In genomic region chr10:123021517-123021916, GRCh38 we compare ENCODE assay signal across 3 cellular contexts.
TF ChIP-seq lines count a peak whose summit lies in the region.

No MANE protein-coding gene starts in this region.

TF ChIP-seq in SK-N-SH, 30 proteins besides CTCF, POLR2A, EP300 and RAD21 (continues in another document):
- TF ChIP-seq EZH2phosphoT487 (IDR thresholded peaks at IDR 0.05; ENCODE audit: borderline replicate concordance, low read depth) (no peak), MXI1 (IDR thresholded peaks at IDR 0.05; ENCODE audit: low read depth, low read length) (no peak), NRF1 (IDR thresholded peaks at IDR 0.05; ENCODE audit: low read depth, low read length) (no peak), TEAD4 (IDR thresholded peaks at IDR 0.05; ENCODE audit: borderline replicate concordance, insufficient read depth) (no peak), TAF1 (IDR thresholded peaks at IDR 0.05; ENCODE audit: borderline replicate concordance, low read depth, low read length) (no peak), JUND (IDR thresholded peaks at IDR 0.05) (no peak), NFIC (IDR thresholded peaks at IDR 0.05; ENCODE audit: borderline replicate concordance) (no peak), IRF3 (IDR thresholded peaks at IDR 0.05; ENCODE audit: low read depth, low read length) (no peak), REST (IDR thresholded peaks at IDR 0.05; ENCODE audit: low read depth, low read length) (no peak), ZBTB33 (IDR thresholded peaks at IDR 0.05; ENCODE audit: borderline replicate concordance, low read depth) (no peak), RFX5 (IDR thresholded peaks at IDR 0.05; ENCODE audit: low read length) (no peak)

TF ChIP-seq in SK-N-SH treated with all-trans-retinoic acid at 6 μM for 48 hours, 23 proteins besides CTCF, POLR2A, EP300 and RAD21 (continues in another document):
- TF ChIP-seq ISL1 (CRISPR knock-in tag; IDR thresholded peaks at IDR 0.05) (no peak), ZNF565 (CRISPR knock-in tag; conservative IDR thresholded peaks at IDR 0.05; ENCODE audit: low read depth) (no peak), BACH2 (CRISPR knock-in tag; IDR thresholded peaks at IDR 0.05; ENCODE audit: borderline replicate concordance) (no peak), RARB (CRISPR knock-in tag; IDR thresholded peaks at IDR 0.05) (no peak), TSHZ2 (CRISPR knock-in tag; IDR thresholded peaks at IDR 0.05) (no peak), PATZ1 (CRISPR knock-in tag; IDR thresholded peaks at IDR 0.05; ENCODE audit: borderline replicate concordance) (no peak), CREB5 (CRISPR knock-in tag; IDR thresholded peaks at IDR 0.05; ENCODE audit: low read depth) (no peak), ZC3H10 (CRISPR knock-in tag; IDR thresholded peaks at IDR 0.05) (no peak), SNAI2 (CRISPR knock-in tag; IDR thresholded peaks at IDR 0.05) (no peak), PPARA (CRISPR knock-in tag; IDR thresholded peaks at IDR 0.05; ENCODE audit: borderline replicate concordance) (no peak), CSDC2 (CRISPR knock-in tag; IDR thresholded peaks at IDR 0.05) (no peak), TOX (CRISPR knock-in tag; IDR thresholded peaks at IDR 0.05; ENCODE audit: borderline replicate concordance) (no peak), ZFP30 (CRISPR knock-in tag; IDR thresholded peaks at IDR 0.05) (no peak), TCF4 (CRISPR knock-in tag; IDR thresholded peaks at IDR 0.05; ENCODE audit: borderline replicate concordance) (no peak), CSRNP3 (CRISPR knock-in tag; IDR thresholded peaks at IDR 0.05) (no peak), OSR1 (CRISPR knock-in tag; IDR thresholded peaks at IDR 0.05) (no peak), ARNTL (CRISPR knock-in tag; IDR thresholded peaks at IDR 0.05; ENCODE audit: borderline replicate concordance, low read depth) (no peak), ESRRG (CRISPR knock-in tag; IDR thresholded peaks at IDR 0.05) (no peak)

TF ChIP-seq in H1, 55 proteins besides CTCF, POLR2A, EP300 and RAD21:
- no peak for TF ChIP-seq SP1 (IDR thresholded peaks at IDR 0.05; ENCODE audit: low read depth, low read length)
- no peak for TF ChIP-seq RFX5 (IDR thresholded peaks at IDR 0.05; ENCODE audit: borderline replicate concordance, low read depth, low read length)
- TF ChIP-seq USF2 (IDR thresholded peaks at IDR 0.05; ENCODE audit: low read length) = no peak
- TF ChIP-seq FOSL1 (IDR thresholded peaks at IDR 0.05; ENCODE audit: insufficient read depth, low read depth, low read length) = no peak
- no peak for TF ChIP-seq YY1 (IDR thresholded peaks at IDR 0.05; ENCODE audit: low read depth, low read length)
- no peak for TF ChIP-seq CHD2 (IDR thresholded peaks at IDR 0.05; ENCODE audit: low read length)
- no peak for TF ChIP-seq NRF1 (IDR thresholded peaks at IDR 0.05; ENCODE audit: low read depth, low read length)
- no peak for TF ChIP-seq MAFK (IDR thresholded peaks at IDR 0.05; ENCODE audit: low read depth, low read length)
- TF ChIP-seq BRCA1 (IDR thresholded peaks at IDR 0.05; ENCODE audit: low read depth, low read length) = no peak
- no peak for TF ChIP-seq SP2 (IDR thresholded peaks at IDR 0.05; ENCODE audit: low read length)
- TF ChIP-seq SIRT6 (IDR thresholded peaks at IDR 0.05; ENCODE audit: low read length) = no peak
- no peak for TF ChIP-seq RBBP5 (IDR thresholded peaks at IDR 0.05; ENCODE audit: borderline replicate concordance, low read depth, low read length)
- no peak for TF ChIP-seq NANOG (IDR thresholded peaks at IDR 0.05; ENCODE audit: insufficient read depth, low read depth, low read length, poor library complexity, severe bottlenecking)
- TF ChIP-seq SAP30 (IDR thresholded peaks at IDR 0.05; ENCODE audit: insufficient read depth, insufficient replicate concordance, low read length) = no peak
- no peak for TF ChIP-seq EGR1 (IDR thresholded peaks at IDR 0.05; ENCODE audit: borderline replicate concordance, low read depth, low read length)
- TF ChIP-seq TCF12 (IDR thresholded peaks at IDR 0.05; ENCODE audit: low read depth, low read length) = no peak
